In genomic region chr9:101383361-101383760, GRCh38 we compare ENCODE assay signal across 32 cellular contexts. TPM values are rescaled to one million over a fixed set of nuclear protein-coding genes. Genes with fewer than 3 reads are reported as not detected.
"Had no signal": no experiment of that assay in that cellular context is flagged by ENCODE, and none has a peak within 500 bp of the region (broad histone marks: within the 10 kb centered on the region; RNA-seq: fewer than 3 reads in every experiment).

No MANE protein-coding gene starts in this region.

- H3K27ac ChIP-seq: gastrocnemius medialis, prostate gland, right atrium auricular region, transverse colon had no signal

- H3K36me3 ChIP-seq: gastrocnemius medialis, prostate gland, transverse colon had no signal

- FAIRE-seq: colon, endothelial cell of umbilical vein, islet of Langerhans, TTC549, urothelium cell line had no signal

- H3K4me1 Mint-ChIP-seq: natural killer cell had no signal

- H3K4me3 Mint-ChIP-seq: activated CD8-positive, alpha-beta T cell treated with anti-CD3 and anti-CD28 coated beads, Interleukin-2, amount 10 ng/mL, durations not matched to agents 7 days and 5 days; activated naive CD4-positive, alpha-beta T cell treated with anti-CD3 and anti-CD28 coated beads, Interleukin-2, amount 50 U/mL, for 24 hours; activated T-helper 1 cell treated with anti-CD3 and anti-CD28 coated beads, Interleukin-12 subunit alpha, Interleukin-12 subunit beta, Interleukin-2, Interleukin-4 antibody, amounts not matched to agents 30 ng/mL and 10 ng/mL and 1 ng/mL, durations not matched to agents 14 hours and 24 hours and 36 hours; central memory CD8-positive, alpha-beta T cell; effector memory CD8-positive, alpha-beta T cell; natural killer cell; stimulated activated naive B cell treated with anti-CD40 and anti-IgM and Interleukin-4, amounts not matched to agents 10 μg/mL and 1 μg/mL and 100 μg/mL, for 72 hours; T-cell; T-helper 2 cell treated with Interferon-gamma antibody and Interleukin-4, amounts not matched to agents 5 μg/mL and 100 μg/mL, for 36 hours had no signal

- ATAC-seq: activated CD8-positive, alpha-beta T cell treated with anti-CD3 and anti-CD28 coated beads, Interleukin-2, amount 10 ng/mL, durations not matched to agents 7 days and 5 days; effector memory CD8-positive, alpha-beta T cell; esophagus mucosa; gastrocnemius medialis; left colon; natural killer cell; stimulated activated naive B cell treated with anti-CD40 and anti-IgM and Interleukin-4, amounts not matched to agents 10 μg/mL and 1 μg/mL and 100 μg/mL, for 72 hours; T-cell had no signal

- H3K27me3 Mint-ChIP-seq: stimulated activated naive B cell treated with anti-CD40 and anti-IgM and Interleukin-4, amounts not matched to agents 10 μg/mL and 1 μg/mL and 100 μg/mL, for 72 hours had no signal

- H3K9me3 Mint-ChIP-seq: activated naive CD4-positive, alpha-beta T cell treated with anti-CD3 and anti-CD28 coated beads, Interleukin-2, amount 50 U/mL, for 24 hours had no signal

- H3K4me1 ChIP-seq: gastrocnemius medialis, prostate gland, right atrium auricular region had no signal

- H3K9me3 ChIP-seq: gastrocnemius medialis, prostate gland had no signal

- H3K27ac Mint-ChIP-seq: activated CD8-positive, alpha-beta T cell treated with anti-CD3 and anti-CD28 coated beads, Interleukin-2, amount 10 ng/mL, durations not matched to agents 7 days and 5 days; activated naive CD4-positive, alpha-beta T cell treated with anti-CD3 and anti-CD28 coated beads, Interleukin-2, amount 50 U/mL, for 24 hours; activated T-helper 1 cell treated with anti-CD3 and anti-CD28 coated beads, Interleukin-12 subunit alpha, Interleukin-12 subunit beta, Interleukin-2, Interleukin-4 antibody, amounts not matched to agents 30 ng/mL and 10 ng/mL and 1 ng/mL, durations not matched to agents 14 hours and 24 hours and 36 hours; effector memory CD8-positive, alpha-beta T cell; natural killer cell; stimulated activated naive B cell treated with anti-CD40 and anti-IgM and Interleukin-4, amounts not matched to agents 10 μg/mL and 1 μg/mL and 100 μg/mL, for 72 hours; T-cell; T-helper 2 cell treated with Interferon-gamma antibody and Interleukin-4, amounts not matched to agents 5 μg/mL and 100 μg/mL, for 36 hours had no signal

- H3K27me3 ChIP-seq: dorsolateral prefrontal cortex, gastrocnemius medialis, right atrium auricular region, transverse colon had no signal

- DNase-seq: activated CD4-positive, alpha-beta T cell treated with anti-CD3 and anti-CD28 coated beads for 1 hour; activated CD4-positive, alpha-beta T cell treated with anti-CD3 and anti-CD28 coated beads, Interleukin-2, amount 50 U/mL, for 1 hour; activated CD8-positive, alpha-beta T cell treated with anti-CD3 and anti-CD28 coated beads, Interleukin-2, amount 10 ng/mL, durations not matched to agents 7 days and 5 days; activated gamma-delta T cell treated with Interleukin-2 at 50 U/mL for 16 hours; anterior cingulate cortex; dorsolateral prefrontal cortex; effector memory CD8-positive, alpha-beta T cell; gastrocnemius medialis; head of caudate nucleus; left colon; natural killer cell; stimulated activated CD4-positive, alpha-beta T cell treated with anti-CD3 and anti-CD28 coated beads, Interleukin-12 subunit alpha, Interleukin-12 subunit beta, amount 100 ng/mL, for 4 hours; stimulated activated CD8-positive, alpha-beta memory T cell treated with anti-CD3 and anti-CD28 coated beads, Interleukin-4, amount 100 ng/mL, for 48 hours; stimulated activated naive B cell treated with anti-CD40 and anti-IgM and Interleukin-4, amounts not matched to agents 10 μg/mL and 1 μg/mL and 100 μg/mL, for 72 hours; T-cell; transverse colon had no signal

- H3K4me3 ChIP-seq: dorsolateral prefrontal cortex, gastrocnemius medialis, lung, prostate gland, right atrium auricular region, transverse colon had no signal

RNA-seq across cellular contexts. Expression of gene BAAT, which starts 1.4 kb away (rescaled TPM):
- total RNA-seq: activated CD8-positive, alpha-beta T cell treated with anti-CD3 and anti-CD28 coated beads, Interleukin-2, amount 10 ng/mL, durations not matched to agents 7 days and 5 days; endothelial cell of umbilical vein; left colon; natural killer cell; prostate gland had no signal

RNA-seq across cellular contexts. Expression of gene ALDOB, which starts 52.2 kb away (rescaled TPM):
- total RNA-seq: activated CD8-positive, alpha-beta T cell treated with anti-CD3 and anti-CD28 coated beads, Interleukin-2, amount 10 ng/mL, durations not matched to agents 7 days and 5 days; activated T-helper 1 cell treated with anti-CD3 and anti-CD28 coated beads, Interleukin-12 subunit alpha, Interleukin-12 subunit beta, Interleukin-2, Interleukin-4 antibody, amounts not matched to agents 30 ng/mL and 10 ng/mL and 1 ng/mL, durations not matched to agents 14 hours and 24 hours and 36 hours; endothelial cell of umbilical vein; natural killer cell; osteocyte; prostate gland; skeletal muscle tissue; temporal lobe had no signal
- polyA plus RNA-seq: endothelial cell of umbilical vein had no signal
